8 cellular contexts compared by ENCODE assay signal in the genomic region with DNA sequence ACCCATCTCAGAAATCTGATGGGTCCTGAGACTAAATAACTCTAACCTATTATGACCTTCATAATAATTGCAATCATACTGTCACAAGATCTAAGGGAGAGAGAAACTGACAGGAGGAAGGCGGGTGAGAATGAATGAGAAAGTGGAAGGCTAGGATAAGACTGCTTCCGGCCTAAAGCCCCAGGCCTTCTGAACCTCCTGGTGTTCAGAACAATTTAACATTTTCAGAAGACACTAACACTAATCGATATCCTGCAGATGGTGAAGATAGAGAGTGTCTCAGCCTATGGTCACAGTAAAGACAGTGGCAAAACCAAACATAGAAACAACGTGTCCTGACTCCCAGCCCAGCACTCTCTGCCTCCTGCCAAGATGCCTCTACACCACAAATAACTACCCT. TPM values are rescaled to one million over a fixed set of nuclear protein-coding genes. Genes with fewer than 3 reads are reported as not detected.
DNase-seq lines count a peak whose midpoint lies in the region; ATAC-seq, FAIRE-seq and TF ChIP-seq lines count a peak whose summit lies in the region.

No MANE protein-coding gene starts in this region.

- peaks cover 41% of the 10 kb centered on the region for H3K79me2 ChIP-seq in GM12878 (ENCODE audit: control insufficient read depth, insufficient read depth, low read length)
- peaks cover 38% of the 10 kb centered on the region for H3K79me2 ChIP-seq in mesendoderm (ENCODE audit: control insufficient read depth, insufficient read depth, low read length)

- H2BK120ac ChIP-seq in mesendoderm (ENCODE audit: low read depth, low read length): no peak overlapping the region

- H3K27me3 ChIP-seq in right atrium auricular region (no peaks in the 10 kb centered on the region), GM12878 (replicated peaks in 1 of 2; ENCODE audit: control insufficient read depth in 2 of 2, insufficient read depth in 2 of 2, low read length in 1 of 2) (no peaks in the 10 kb centered on the region), mesendoderm (ENCODE audit: insufficient read depth, low read length, poor library complexity) (no peaks in the 10 kb centered on the region)

- no peaks in the 10 kb centered on the region for H3K9me3 ChIP-seq in right atrium auricular region
- H3K9me3 ChIP-seq in GM12878 (replicated peaks; ENCODE audit: control insufficient read depth, insufficient read depth, low read length): no peaks in the 10 kb centered on the region

- peak overlapping the region; percentile 79 for H3K4me2 ChIP-seq in GM12878 (ENCODE audit: control insufficient read depth, insufficient read depth)
- H3K4me2 ChIP-seq in mesendoderm (ENCODE audit: low read length): peak overlapping the region; percentile 79

- H3K56ac ChIP-seq in mesendoderm (ENCODE audit: low read length): peak overlapping the region; percentile 100

- H3K27ac ChIP-seq in right atrium auricular region (peak overlapping the region; percentile 92 to 94), GM12878 (ENCODE audit: control insufficient read depth, insufficient read depth) (peak overlapping the region; percentile 99), mesendoderm (ENCODE audit: low read depth, low read length) (no peak overlapping the region)

- H3K23ac ChIP-seq in mesendoderm (ENCODE audit: low read length): no peak overlapping the region

- in situ Hi-C loops in GM12878 (cut with MboI): no loop called here

- H3K4me3 ChIP-seq in right atrium auricular region (peak overlapping the region; percentile 76 to 77), GM12878 (peak overlapping the region; percentile 97), mesendoderm (ENCODE audit: low read length) (peak overlapping the region; percentile 100)

- no peak overlapping the region for H2AFZ ChIP-seq in GM12878 (ENCODE audit: control insufficient read depth, low read depth, low read length)

- H3K9ac ChIP-seq in GM12878 (ENCODE audit: control insufficient read depth, insufficient read depth, low read length) (peak overlapping the region; percentile 98), mesendoderm (ENCODE audit: low read length) (peak overlapping the region; percentile 100)

- TF ChIP-seq EP300 in GM12878 (IDR thresholded peaks at IDR 0.05; ENCODE audit: borderline replicate concordance in 1 of 2, control insufficient read depth in 1 of 2, low read depth in 2 of 2, low read length in 2 of 2): no peak

- TF ChIP-seq RAD21 in GM12878 (IDR thresholded peaks at IDR 0.05; ENCODE audit: insufficient read depth, low read depth, low read length): no peak

- H4K20me1 ChIP-seq in GM12878 (ENCODE audit: control insufficient read depth, insufficient read depth): peaks cover 7% of the 10 kb centered on the region

- SMC1A ChIA-PET in GM12878 (lab: Charles Lee; ENCODE audit: uncharacterized antibody, unreplicated experiment): interaction anchor here (1.2 to 2.0 kb wide), 2 partner anchors 11 to 12 kb away, joined by 4 read pairs; no protein-coding TSS in a partner anchor

- H3K36me3 ChIP-seq in right atrium auricular region (peaks cover 41% of the 10 kb centered on the region), GM12878 (ENCODE audit: control insufficient read depth in 2 of 2, insufficient read depth in 2 of 2, low read length in 1 of 2) (peaks cover 28 to 37% of the 10 kb centered on the region in 2 experiments), mesendoderm (ENCODE audit: control insufficient read depth, insufficient read depth, low read length) (peaks cover 30% of the 10 kb centered on the region)

- RAD21 ChIA-PET in GM12878 (lab: Charles Lee; ENCODE audit: unreplicated experiment): no interaction called here

- H2BK15ac ChIP-seq in mesendoderm (replicated peaks; ENCODE audit: low read depth): no peak overlapping the region

- TF ChIP-seq CTCF in right atrium auricular region (IDR thresholded peaks at IDR 0.05) (no peak), GM12878 (IDR thresholded peaks at IDR 0.05 in 2 of 3, conservative IDR thresholded peaks at IDR 0.05 in 1 of 3; ENCODE audit: control insufficient read depth in 2 of 3, extremely low read depth in 1 of 3, insufficient read depth in 1 of 3, low read depth in 3 of 3, low read length in 3 of 3) (no peak)

- FAIRE-seq in GM12878 (lab: Jason Lieb, UNC): no peak

- H3K4ac ChIP-seq in mesendoderm (ENCODE audit: low read depth, low read length): no peak overlapping the region

- H3K4me1 ChIP-seq in right atrium auricular region (peaks cover 0 to 22% of the 10 kb centered on the region in 2 donors), GM12878 (ENCODE audit: control insufficient read depth, insufficient read depth, low read length) (peaks cover 2% of the 10 kb centered on the region; the same call in 1 of the 2 replicates), mesendoderm (ENCODE audit: control insufficient read depth, low read depth, low read length) (peaks cover 5% of the 10 kb centered on the region)

- POLR2A ChIA-PET in GM12878 (lab: Charles Lee): interaction anchor here (1.0 kb wide), 1 partner anchor 50 kb away, joined by 4 read pairs; no protein-coding TSS in a partner anchor

- intact Hi-C loops in Right ventricle myocardium inferior (cut with DNase I) (no loop called here), GM12878 (cut with micrococcal nuclease; ENCODE audit: unreplicated experiment) (loop anchor here (2.0 kb wide), 1 partner anchor 36 kb away; a partner anchor contains a TSS)

- ATAC-seq in Right ventricle myocardium inferior: no peak
- ATAC-seq in GM12878: peak; percentile 9
- no peak for ATAC-seq in HG02678 (IDR thresholded peaks at IDR 0.05; ENCODE audit: unreplicated experiment)
- no peak for ATAC-seq in GM21528 (IDR thresholded peaks at IDR 0.05; ENCODE audit: low FRiP score, unreplicated experiment)
- ATAC-seq in GM21576 (IDR thresholded peaks at IDR 0.05; ENCODE audit: unreplicated experiment): no peak
- no peak for ATAC-seq in GM21381 (IDR thresholded peaks at IDR 0.05; ENCODE audit: unreplicated experiment)

- H3K79me1 ChIP-seq in mesendoderm (ENCODE audit: low read length): peaks cover 26% of the 10 kb centered on the region

- H3K18ac ChIP-seq in mesendoderm (ENCODE audit: low read length): no peak overlapping the region

- CTCF ChIA-PET in GM12878 (lab: Yijun Ruan, JAX): interaction anchor here (2.9 to 3.3 kb wide), 2 partner anchors 12 to 50 kb away, joined by 12 to 17 read pairs; no protein-coding TSS in a partner anchor

- H4K5ac ChIP-seq in mesendoderm (ENCODE audit: low read length): no peak overlapping the region

- no peak overlapping the region for H2BK5ac ChIP-seq in mesendoderm (ENCODE audit: low read length)

- no peak overlapping the region for H2AK5ac ChIP-seq in mesendoderm (ENCODE audit: low read length)

- WGBS in GM12878 (ENCODE audit: insufficient coverage, insufficient replicate concordance, low lambda C conversion rate, missing lambda C conversion rate): 1% methylated on average over 4 of the region's 4 CpGs
- WGBS in mesendoderm (ENCODE audit: extremely low coverage, insufficient coverage, low lambda C conversion rate): no CpG with 5 or more reads among the region's 4 CpGs

- DNase-seq in right atrium auricular region (ENCODE audit: low spot score) (no peak), Right ventricle myocardium inferior (ENCODE audit: missing footprints) (no peak), GM12878 (ENCODE audit: low read depth, low spot score) (no peak), mesendoderm (peak; percentile 51)

- H4K8ac ChIP-seq in mesendoderm (ENCODE audit: low read depth, low read length): no peak overlapping the region

- BruUV-seq in GM12878 (replicated peaks; lab: Mats Ljungman, UMichigan): no TSS peak

- TF ChIP-seq POLR2A in GM12878 (IDR thresholded peaks at IDR 0.05; ENCODE audit: low read depth, low read length): no peak

RNA-seq across cellular contexts. Expression of a gene that starts 1.2 kb away (rescaled TPM):
- 1,000 to 10,000 TPM; 1,334 to 2,461 TPM for total RNA-seq in right atrium auricular region
- 1,267 TPM for total RNA-seq in Right ventricle myocardium inferior
- total RNA-seq in GM12878 (2013; cell fraction: nucleolus; rRNA removed): 281 and 294 TPM in 2 replicates
- 3,103 and 3,139 TPM in 2 replicates for total RNA-seq in GM12878 (2014; rRNA removed)
- total RNA-seq in GM12878 (2014; rRNA removed; fragmentation: Illumina TruSeq; extraction: Trizol): 2,472 and 2,596 TPM in 2 replicates
- total RNA-seq in GM12878 (2021): 3,369 and 3,514 TPM in 2 replicates
- polyA plus RNA-seq in GM12878 (2011; ENCODE audit: low read depth): 9,466 TPM
- polyA plus RNA-seq in GM12878 (2011; rRNA removed): 3,820 and 3,850 TPM in 2 replicates
- 6,340 and 8,149 TPM in 2 replicates for polyA plus RNA-seq in GM12878 (2011; cell fraction: cytosol; rRNA removed)
- polyA plus RNA-seq in GM12878 (2011; cell fraction: nucleus; rRNA removed): 1,312 and 1,697 TPM in 2 replicates
- polyA plus RNA-seq in GM12878 (2012): 4,574 and 5,154 TPM in 2 replicates
- polyA plus RNA-seq in GM12878 (2014; fragmentation: Illumina TruSeq; extraction: Trizol): 3,219 and 4,047 TPM in 2 replicates
- polyA plus RNA-seq in GM12878 (2014; fragmentation: Nextera tagmentation; extraction: Ambion mirVana): 1,000 to 10,000 TPM; 2,295 to 2,356 TPM
- polyA plus RNA-seq in GM12878 (2014; rRNA removed): 3,649 and 3,781 TPM in 2 replicates
- polyA plus RNA-seq in GM12878 (2016; fragmentation: Nextera tagmentation; extraction: Ambion mirVana): 1,000 to 10,000 TPM; 2,318 to 2,319 TPM
- 1,451 and 1,695 TPM in 2 replicates for polyA minus RNA-seq in GM12878 (2011; rRNA and poly(A)+ RNA removed)
- polyA minus RNA-seq in GM12878 (2011; cell fraction: cytosol; rRNA and poly(A)+ RNA removed): 359 and 410 TPM in 2 replicates
- 135 and 152 TPM in 2 replicates for polyA minus RNA-seq in GM12878 (2011; cell fraction: nucleus; rRNA and poly(A)+ RNA removed)
- polyA plus RNA-seq in mesendoderm (2013, experiment 1 of 2): 4,258 TPM
- polyA plus RNA-seq in mesendoderm (2013, experiment 2 of 2): 4,342 TPM

RNA-seq across cellular contexts. Expression of a gene that starts 35.6 kb away (rescaled TPM):
- total RNA-seq in right atrium auricular region (100 to 1,000 TPM; 268 to 424 TPM), Right ventricle myocardium inferior (327 TPM), GM12878 (2014; rRNA removed) (10,156 and 11,063 TPM in 2 replicates), GM12878 (2014; rRNA removed; fragmentation: Illumina TruSeq; extraction: Trizol) (2,507 and 2,767 TPM in 2 replicates), GM12878 (2021) (4,973 and 5,010 TPM in 2 replicates)
- total RNA-seq in GM12878 (2013; cell fraction: nucleolus; rRNA removed): 2,823 and 2,919 TPM in 2 replicates
- polyA plus RNA-seq in GM12878 (2011; ENCODE audit: low read depth): 4,271 TPM
- polyA plus RNA-seq in GM12878 (2011; rRNA removed) (309 and 1,760 TPM in 2 replicates), GM12878 (2014; fragmentation: Illumina TruSeq; extraction: Trizol) (3,291 and 4,542 TPM in 2 replicates), GM12878 (2014; fragmentation: Nextera tagmentation; extraction: Ambion mirVana) (1,000 to 10,000 TPM; 1,387 to 2,107 TPM), GM12878 (2014; rRNA removed) (3,302 and 5,141 TPM in 2 replicates), GM12878 (2016; fragmentation: Nextera tagmentation; extraction: Ambion mirVana) (1,000 to 10,000 TPM; 6,006 to 6,596 TPM)
- 1,718 and 2,321 TPM in 2 replicates for polyA plus RNA-seq in GM12878 (2011; cell fraction: cytosol; rRNA removed)
- 1,510 and 1,766 TPM in 2 replicates for polyA plus RNA-seq in GM12878 (2011; cell fraction: nucleus; rRNA removed)
- polyA plus RNA-seq in GM12878 (2012): 6,323 and 7,232 TPM in 2 replicates
- polyA minus RNA-seq in GM12878 (2011; rRNA and poly(A)+ RNA removed): 1,457 and 1,517 TPM in 2 replicates
- polyA minus RNA-seq in GM12878 (2011; cell fraction: cytosol; rRNA and poly(A)+ RNA removed): 1,302 and 1,364 TPM in 2 replicates
- polyA minus RNA-seq in GM12878 (2011; cell fraction: nucleus; rRNA and poly(A)+ RNA removed): 388 and 604 TPM in 2 replicates
- polyA plus RNA-seq in mesendoderm (2013, experiment 1 of 2): 61.0 TPM
- polyA plus RNA-seq in mesendoderm (2013, experiment 2 of 2): 63.7 TPM

RNA-seq across cellular contexts. Expression of a gene that starts 59.6 kb away (rescaled TPM):
- total RNA-seq in right atrium auricular region: 10 to 100 TPM; 81.4 to 91.8 TPM
- total RNA-seq in Right ventricle myocardium inferior: 60.4 TPM
- 78.0 and 78.6 TPM in 2 replicates for total RNA-seq in GM12878 (2013; cell fraction: nucleolus; rRNA removed)
- 15.4 and 16.7 TPM in 2 replicates for total RNA-seq in GM12878 (2014; rRNA removed)
- total RNA-seq in GM12878 (2014; rRNA removed; fragmentation: Illumina TruSeq; extraction: Trizol): 8.4 and 10.1 TPM in 2 replicates
- total RNA-seq in GM12878 (2021): 47.9 and 53.5 TPM in 2 replicates
- polyA plus RNA-seq in GM12878 (2011; ENCODE audit: low read depth): 9.4 TPM
- 8.1 and 15.0 TPM in 2 replicates for polyA plus RNA-seq in GM12878 (2011; rRNA removed)
- polyA plus RNA-seq in GM12878 (2011; cell fraction: cytosol; rRNA removed): 17.8 and 19.2 TPM in 2 replicates
- 38.6 and 41.7 TPM in 2 replicates for polyA plus RNA-seq in GM12878 (2011; cell fraction: nucleus; rRNA removed)
- 11.6 and 11.8 TPM in 2 replicates for polyA plus RNA-seq in GM12878 (2012)
- 12.3 and 17.3 TPM in 2 replicates for polyA plus RNA-seq in GM12878 (2014; fragmentation: Illumina TruSeq; extraction: Trizol)
- under 1 TPM; 0.20 to 0.31 TPM for polyA plus RNA-seq in GM12878 (2014; fragmentation: Nextera tagmentation; extraction: Ambion mirVana)
- 17.6 and 32.3 TPM in 2 replicates for polyA plus RNA-seq in GM12878 (2014; rRNA removed)
- 10 to 100 TPM in 1 of 2 experiments, 1 to 10 TPM in 1; 5.3 to 10.9 TPM for polyA plus RNA-seq in GM12878 (2016; fragmentation: Nextera tagmentation; extraction: Ambion mirVana)
- 28.4 and 33.3 TPM in 2 replicates for polyA minus RNA-seq in GM12878 (2011; rRNA and poly(A)+ RNA removed)
- 11.8 and 12.6 TPM in 2 replicates for polyA minus RNA-seq in GM12878 (2011; cell fraction: cytosol; rRNA and poly(A)+ RNA removed)
- polyA minus RNA-seq in GM12878 (2011; cell fraction: nucleus; rRNA and poly(A)+ RNA removed): 15.1 and 27.3 TPM in 2 replicates
- polyA plus RNA-seq in mesendoderm (2013, experiment 1 of 2): 36.0 TPM
- polyA plus RNA-seq in mesendoderm (2013, experiment 2 of 2): 34.9 TPM
